ENCODE assay signal across 18 cellular contexts in the genomic region with DNA sequence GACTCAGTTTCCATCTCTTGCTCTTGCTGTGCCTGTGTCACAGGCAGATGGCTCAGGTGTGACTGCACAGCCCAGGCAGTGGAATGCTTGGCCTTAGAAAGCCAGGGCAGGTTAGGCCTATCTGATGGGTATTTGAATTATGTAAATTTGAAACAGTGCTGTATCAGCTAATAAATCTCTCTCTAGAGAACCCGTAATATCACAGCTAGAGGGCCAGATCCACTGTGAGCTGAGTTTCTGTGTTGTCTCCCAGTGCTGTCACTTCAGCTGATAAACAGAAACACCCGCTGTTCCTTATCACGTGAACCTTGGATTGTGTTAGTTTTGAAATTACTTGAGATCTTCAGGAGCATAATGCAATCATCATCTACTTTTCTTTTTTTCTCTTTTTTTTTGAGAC. TPM values are rescaled to one million over a fixed set of nuclear protein-coding genes. Genes with fewer than 3 reads are reported as not detected.
DNase-seq lines count a peak whose midpoint lies in the region; ATAC-seq, FAIRE-seq and TF ChIP-seq lines count a peak whose summit lies in the region.
"Had no signal": no experiment of that assay in that cellular context is flagged by ENCODE, and none has a peak within 500 bp of the region (broad histone marks: within the 10 kb centered on the region; RNA-seq: fewer than 3 reads in every experiment).

No MANE protein-coding gene starts in this region.

- no peaks in the 10 kb centered on the region for H3K27me3 ChIP-seq in K562 (ENCODE audit: control insufficient read depth in 2 of 2, insufficient read depth in 2 of 2, low read length in 2 of 2)
- no peaks in the 10 kb centered on the region for H3K27me3 ChIP-seq in mesendoderm (ENCODE audit: insufficient read depth, low read length, poor library complexity)
- H3K27me3 ChIP-seq in heart right ventricle, result no peaks in the 10 kb centered on the region

- no peak for TF ChIP-seq EP300 in A549 (IDR thresholded peaks at IDR 0.05)
- no peak for TF ChIP-seq EP300 in K562 (IDR thresholded peaks at IDR 0.05; ENCODE audit: low read length)

- in situ Hi-C loops in K562 (cut with MboI), result no loop called here

- H3K9me3 ChIP-seq in A549 (no peaks in the 10 kb centered on the region), K562 (replicated peaks; ENCODE audit: control insufficient read depth, insufficient read depth, low read depth, low read length) (no peaks in the 10 kb centered on the region), heart right ventricle (no peaks in the 10 kb centered on the region)

- H3K9ac ChIP-seq in K562 (ENCODE audit: insufficient read depth in 1 of 2, low read depth in 2 of 2, low read length in 2 of 2) (no peak overlapping the region; a peak in 1 of 4 replicates), mesendoderm (ENCODE audit: low read length) (no peak overlapping the region)

- no peak overlapping the region for H2AK5ac ChIP-seq in mesendoderm (ENCODE audit: low read length)

- H3K9me1 ChIP-seq in K562 (ENCODE audit: control insufficient read depth, insufficient read depth, low read length), result no peaks in the 10 kb centered on the region

- H4K20me1 ChIP-seq in K562 (replicated peaks; ENCODE audit: control insufficient read depth, insufficient read depth, low read length), result no peaks in the 10 kb centered on the region

- no peak overlapping the region for H3K56ac ChIP-seq in mesendoderm (ENCODE audit: low read length)

- no peak overlapping the region for H4K8ac ChIP-seq in mesendoderm (ENCODE audit: low read depth, low read length)

- no peak overlapping the region for H3K4ac ChIP-seq in mesendoderm (ENCODE audit: low read depth, low read length)

- H4K5ac ChIP-seq in mesendoderm (ENCODE audit: low read length), result no peak overlapping the region

- no peak overlapping the region for H2BK120ac ChIP-seq in mesendoderm (ENCODE audit: low read depth, low read length)

- H3K79me2 ChIP-seq in K562 (ENCODE audit: control insufficient read depth, insufficient read depth, low read length) (no peaks in the 10 kb centered on the region), mesendoderm (ENCODE audit: control insufficient read depth, insufficient read depth, low read length) (no peaks in the 10 kb centered on the region)

- BruUV-seq in K562 (replicated peaks; lab: Mats Ljungman, UMichigan), result no TSS peak

- no peaks in the 10 kb centered on the region for H3K79me1 ChIP-seq in mesendoderm (ENCODE audit: low read length)

- no peak overlapping the region for H3K18ac ChIP-seq in mesendoderm (ENCODE audit: low read length)

- H3K27ac ChIP-seq in A549, result no peak overlapping the region
- no peak overlapping the region for H3K27ac ChIP-seq in K562 (ENCODE audit: extremely low read depth, low read depth, low read length)
- no peak overlapping the region for H3K27ac ChIP-seq in mesendoderm (ENCODE audit: low read depth, low read length)
- H3K27ac ChIP-seq in heart right ventricle, result no peak overlapping the region

- ATAC-seq in A549 (no peak), K562 (no peak), left colon (no peak), heart right ventricle (no peak)
- ATAC-seq: GM23338 had no signal

- no peak overlapping the region for H2AFZ ChIP-seq in K562 (ENCODE audit: low read depth, low read length)
- H2AFZ ChIP-seq: GM23338 had no signal

- no peak overlapping the region for H3K23ac ChIP-seq in mesendoderm (ENCODE audit: low read length)

- H3K4me3 ChIP-seq in A549 (no peak overlapping the region), K562 (no peak overlapping the region), mesendoderm (ENCODE audit: low read length) (no peak overlapping the region), heart right ventricle (no peak overlapping the region)
- H3K4me3 ChIP-seq: GM23338 had no signal

- POLR2A ChIA-PET in A549 (lab: Yijun Ruan, JAX), result no interaction called here
- POLR2A ChIA-PET in K562 (lab: Yijun Ruan, JAX), result interaction anchor here (0.8 to 2.0 kb wide), 5 partner anchors 11 to 275 kb away, joined by 3 to 7 read pairs (median 4); no protein-coding TSS in a partner anchor

- WGBS in A549 (ENCODE audit: missing lambda C conversion rate), result 95% methylated on average over 3 of the region's 3 CpGs
- WGBS in K562 (ENCODE audit: insufficient coverage, low coverage, missing lambda C conversion rate), result 31% methylated on average over 3 of the region's 3 CpGs
- WGBS in mesendoderm (ENCODE audit: extremely low coverage, insufficient coverage, low lambda C conversion rate), result no CpG with 5 or more reads among the region's 3 CpGs
- WGBS in heart right ventricle, 2 donors, result 52 to 63% methylated on average over 3 of the region's 3 CpGs

- TF ChIP-seq RAD21 in A549 (conservative IDR thresholded peaks at IDR 0.05 in 1 of 2, IDR thresholded peaks at IDR 0.05 in 1 of 2) (no peak), K562 (CRISPR knock-in tag; conservative IDR thresholded peaks at IDR 0.05 in 1 of 2, IDR thresholded peaks at IDR 0.05 in 1 of 2) (no peak)

- TF ChIP-seq CTCF in A549 (IDR thresholded peaks at IDR 0.05) (no peak), K562 (IDR thresholded peaks at IDR 0.05 in 2 of 3, conservative IDR thresholded peaks at IDR 0.05 in 1 of 3; ENCODE audit: insufficient read depth in 2 of 3, low read depth in 1 of 3, low read length in 3 of 3) (no peak; a peak in 1 of 6 replicates), heart right ventricle (IDR thresholded peaks at IDR 0.05) (no peak)

- H3K4me2 ChIP-seq in A549 (no peak overlapping the region), K562 (ENCODE audit: insufficient read depth, low read length) (no peak overlapping the region), mesendoderm (ENCODE audit: low read length) (no peak overlapping the region)
- H3K4me2 ChIP-seq: GM23338 had no signal

- no peak for DNase-seq in A549 (ENCODE audit: low read depth in 1 of 2, low spot score in 1 of 2)
- DNase-seq in NCI-H526 treated with DMSO at 0.1 percent for 48 hours (lab: John Stamatoyannopoulos, UW), result peak; percentile 53
- DNase-seq in K562 (ENCODE audit: extremely low read depth in 1 of 4, low spot score in 3 of 4), result no peak
- DNase-seq in mesendoderm, result peak; percentile 83
- no peak for DNase-seq in left colon
- no peak for DNase-seq in NCI-H1694 (lab: John Stamatoyannopoulos, UW)
- DNase-seq in heart right ventricle, result no peak
- DNase-seq in kidney tubule cell (ENCODE audit: low spot score), result no peak
- DNase-seq: 8988T; ACHN; C1 segment of cervical spinal cord; CD4-positive, alpha-beta T cell; DMS79 treated with DMSO at 0.1 percent for 48 hours; EL; H7 had no signal

- H3K4me1 ChIP-seq in A549 (no peaks in the 10 kb centered on the region), K562 (replicated peaks in 1 of 2; ENCODE audit: control insufficient read depth in 2 of 2, insufficient read depth in 2 of 2, low read length in 2 of 2) (peaks cover 14 to 25% of the 10 kb centered on the region in 2 experiments), mesendoderm (ENCODE audit: control insufficient read depth, low read depth, low read length) (peaks cover 2% of the 10 kb centered on the region), heart right ventricle (peaks cover 4 to 35% (median 20%) of the 10 kb centered on the region in 9 donors)

- H2BK5ac ChIP-seq in mesendoderm (ENCODE audit: low read length), result no peak overlapping the region

- CTCF ChIA-PET in A549 (lab: Yijun Ruan, JAX) (interaction anchor here (0.6 to 2.7 kb wide), 6 partner anchors 9 to 126 kb away, joined by 3 to 14 read pairs (median 7); no protein-coding TSS in a partner anchor), K562 (lab: Yijun Ruan, JAX; ENCODE audit: low intra/inter-chr PET ratio) (interaction anchor here (0.6 kb wide), 1 partner anchor 68 kb away, joined by 3 read pairs; no protein-coding TSS in a partner anchor)

- peaks cover 22% of the 10 kb centered on the region; the same call in 2 of the 3 replicates for H3K36me3 ChIP-seq in K562 (ENCODE audit: control insufficient read depth, insufficient read depth, low read length)
- H3K36me3 ChIP-seq in mesendoderm (ENCODE audit: control insufficient read depth, insufficient read depth, low read length), result peaks cover 3% of the 10 kb centered on the region
- peaks cover 0 to 76% (median 32%) of the 10 kb centered on the region in 9 donors for H3K36me3 ChIP-seq in heart right ventricle

- no peak for FAIRE-seq in A549 (lab: Jason Lieb, UNC)
- FAIRE-seq in K562 (lab: Jason Lieb, UNC), result no peak
- FAIRE-seq: G401.6, GM12891 had no signal

- intact Hi-C loops in K562 (cut with micrococcal nuclease) (no loop called here), left colon (cut with DNase I, micrococcal nuclease) (no loop called here), heart right ventricle (cut with DNase I) (no loop called here)

- no peak overlapping the region for H2BK15ac ChIP-seq in mesendoderm (replicated peaks; ENCODE audit: low read depth)

- no peak for TF ChIP-seq POLR2A in A549 (IDR thresholded peaks at IDR 0.05; ENCODE audit: low read length)
- no peak for TF ChIP-seq POLR2A in K562 (conservative IDR thresholded peaks at IDR 0.05)

RNA-seq across cellular contexts. Expression of gene ALDH2, which starts 21.5 kb away (rescaled TPM):
- polyA plus RNA-seq in A549 (2011; rRNA removed) (111 and 123 TPM in 2 replicates), A549 (2017; fragmentation: RNase III; extraction: RNeasy Plus Mini Kit Qiagen cat#74134 plus additional on column Dnase treatment) (75.8 to 97.5 TPM (median 84.9 TPM) in 3 replicates), K562 (2011; rRNA removed) (12.0 and 30.2 TPM in 2 replicates), K562 (2014; fragmentation: Illumina TruSeq; extraction: Trizol) (12.6 and 14.9 TPM in 2 replicates), K562 (2014; fragmentation: Nextera tagmentation; extraction: Ambion mirVana) (1 to 10 TPM; 1.9 to 5.4 TPM), K562 (2014; rRNA removed) (16.6 and 18.1 TPM in 2 replicates), heart right ventricle (100 to 1,000 TPM in 1 of 2 donors, 10 to 100 TPM in 1; 60.6 to 151 TPM)
- polyA plus RNA-seq in A549 (2012; cell fraction: cytosol; rRNA removed), result 95.0 and 109 TPM in 2 replicates
- 98.5 and 108 TPM in 2 replicates for polyA plus RNA-seq in A549 (2012; cell fraction: nucleus; rRNA removed)
- polyA minus RNA-seq in A549 (2011; rRNA and poly(A)+ RNA removed), result 69.6 and 91.2 TPM in 2 replicates
- total RNA-seq in K562 (2011; cell fraction: chromatin; rRNA removed; ENCODE audit: low replicate concordance), result 6.3 and 6.8 TPM in 2 replicates
- 6.7 and 7.5 TPM in 2 replicates for total RNA-seq in K562 (2011; cell fraction: nucleolus; rRNA removed)
- 3.4 and 6.2 TPM in 2 replicates for total RNA-seq in K562 (2011; cell fraction: nucleoplasm; rRNA removed)
- total RNA-seq in K562 (2014; rRNA removed) (15.7 and 19.1 TPM in 2 replicates), K562 (2014; rRNA removed; fragmentation: Illumina TruSeq; extraction: Trizol) (7.4 TPM in 2 replicates), K562 (2015; rRNA removed; fragmentation: Illumina TruSeq; extraction: Trizol) (11.9 and 12.2 TPM in 2 replicates), K562 (2021) (22.5 and 23.4 TPM in 2 replicates), left colon (100 to 1,000 TPM; 371 to 399 TPM), heart right ventricle (100 to 1,000 TPM; 240 to 403 (median 348) TPM)
- polyA plus RNA-seq in K562 (2011; cell fraction: cytosol; rRNA removed), result 13.3 and 29.7 TPM in 2 replicates
- 20.7 and 39.0 TPM in 2 replicates for polyA plus RNA-seq in K562 (2011; cell fraction: nucleus; rRNA removed)
- polyA plus RNA-seq in K562 (2012), result 21.9 and 68.2 TPM in 2 replicates
- polyA minus RNA-seq in K562 (2011; rRNA and poly(A)+ RNA removed), result 8.8 and 14.7 TPM in 2 replicates
- polyA minus RNA-seq in K562 (2011; cell fraction: cytosol; rRNA and poly(A)+ RNA removed), result 7.3 and 27.7 TPM in 2 replicates
- 2.0 and 6.4 TPM in 2 replicates for polyA minus RNA-seq in K562 (2011; cell fraction: nucleus; rRNA and poly(A)+ RNA removed)
- 9.7 TPM for polyA plus RNA-seq in mesendoderm (2013, experiment 1 of 2)
- polyA plus RNA-seq in mesendoderm (2013, experiment 2 of 2), result 9.5 TPM

RNA-seq across cellular contexts. Expression of gene ACAD10, which starts 59.3 kb away (rescaled TPM):
- polyA plus RNA-seq in A549 (2011; rRNA removed), result 22.0 and 32.6 TPM in 2 replicates
- polyA plus RNA-seq in A549 (2012; cell fraction: cytosol; rRNA removed), result 15.7 and 18.0 TPM in 2 replicates
- polyA plus RNA-seq in A549 (2012; cell fraction: nucleus; rRNA removed), result 80.7 and 89.7 TPM in 2 replicates
- 13.6 to 15.2 TPM (median 15.1 TPM) in 3 replicates for polyA plus RNA-seq in A549 (2017; fragmentation: RNase III; extraction: RNeasy Plus Mini Kit Qiagen cat#74134 plus additional on column Dnase treatment)
- polyA minus RNA-seq in A549 (2011; rRNA and poly(A)+ RNA removed), result 40.3 and 42.6 TPM in 2 replicates
- total RNA-seq in K562 (2011; cell fraction: chromatin; rRNA removed; ENCODE audit: low replicate concordance), result 132 and 204 TPM in 2 replicates
- 99.9 and 106 TPM in 2 replicates for total RNA-seq in K562 (2011; cell fraction: nucleolus; rRNA removed)
- total RNA-seq in K562 (2011; cell fraction: nucleoplasm; rRNA removed), result 82.3 and 93.6 TPM in 2 replicates
- total RNA-seq in K562 (2014; rRNA removed), result 7.2 and 12.7 TPM in 2 replicates
- 9.4 and 12.0 TPM in 2 replicates for total RNA-seq in K562 (2014; rRNA removed; fragmentation: Illumina TruSeq; extraction: Trizol)
- total RNA-seq in K562 (2015; rRNA removed; fragmentation: Illumina TruSeq; extraction: Trizol), result 9.0 and 11.2 TPM in 2 replicates
- 18.8 and 19.2 TPM in 2 replicates for total RNA-seq in K562 (2021)
- polyA plus RNA-seq in K562 (2011; rRNA removed), result 15.5 and 16.3 TPM in 2 replicates
- 9.5 and 12.3 TPM in 2 replicates for polyA plus RNA-seq in K562 (2011; cell fraction: cytosol; rRNA removed)
- polyA plus RNA-seq in K562 (2011; cell fraction: nucleus; rRNA removed), result 62.9 and 93.5 TPM in 2 replicates
- 9.6 and 21.6 TPM in 2 replicates for polyA plus RNA-seq in K562 (2012)
- polyA plus RNA-seq in K562 (2014; fragmentation: Illumina TruSeq; extraction: Trizol), result 12.4 and 12.5 TPM in 2 replicates
- polyA plus RNA-seq in K562 (2014; fragmentation: Nextera tagmentation; extraction: Ambion mirVana), result 1 to 10 TPM; 2.3 to 5.0 TPM
- 15.0 and 17.7 TPM in 2 replicates for polyA plus RNA-seq in K562 (2014; rRNA removed)
- 24.9 and 26.5 TPM in 2 replicates for polyA minus RNA-seq in K562 (2011; rRNA and poly(A)+ RNA removed)
- polyA minus RNA-seq in K562 (2011; cell fraction: cytosol; rRNA and poly(A)+ RNA removed), result 14.3 and 23.9 TPM in 2 replicates
- 33.1 and 35.0 TPM in 2 replicates for polyA minus RNA-seq in K562 (2011; cell fraction: nucleus; rRNA and poly(A)+ RNA removed)
- 4.9 TPM for polyA plus RNA-seq in mesendoderm (2013, experiment 1 of 2)
- polyA plus RNA-seq in mesendoderm (2013, experiment 2 of 2), result 5.2 TPM
- total RNA-seq in left colon, result 10 to 100 TPM; 39.5 to 44.1 TPM
- 10 to 100 TPM; 20.3 to 43.4 (median 35.6) TPM for total RNA-seq in heart right ventricle
- 10 to 100 TPM in 1 of 2 donors, 1 to 10 TPM in 1; 7.8 to 35.5 TPM for polyA plus RNA-seq in heart right ventricle

RNA-seq across cellular contexts. Expression of gene BRAP, which starts 59.4 kb away (rescaled TPM):
- 25.2 and 29.7 TPM in 2 replicates for polyA plus RNA-seq in A549 (2011; rRNA removed)
- 10.6 and 12.1 TPM in 2 replicates for polyA plus RNA-seq in A549 (2012; cell fraction: cytosol; rRNA removed)
- polyA plus RNA-seq in A549 (2012; cell fraction: nucleus; rRNA removed), result 6.5 and 9.2 TPM in 2 replicates
- polyA plus RNA-seq in A549 (2017; fragmentation: RNase III; extraction: RNeasy Plus Mini Kit Qiagen cat#74134 plus additional on column Dnase treatment), result 12.8 to 13.0 TPM (median 13.0 TPM) in 3 replicates
- 28.6 and 30.5 TPM in 2 replicates for polyA minus RNA-seq in A549 (2011; rRNA and poly(A)+ RNA removed)
- 27.3 and 35.1 TPM in 2 replicates for total RNA-seq in K562 (2011; cell fraction: chromatin; rRNA removed; ENCODE audit: low replicate concordance)
- total RNA-seq in K562 (2011; cell fraction: nucleolus; rRNA removed), result 12.9 and 13.3 TPM in 2 replicates
- 18.3 and 21.4 TPM in 2 replicates for total RNA-seq in K562 (2011; cell fraction: nucleoplasm; rRNA removed)
- 22.8 and 23.9 TPM in 2 replicates for total RNA-seq in K562 (2014; rRNA removed)
- 28.5 and 30.5 TPM in 2 replicates for total RNA-seq in K562 (2014; rRNA removed; fragmentation: Illumina TruSeq; extraction: Trizol)
- total RNA-seq in K562 (2015; rRNA removed; fragmentation: Illumina TruSeq; extraction: Trizol), result 26.7 and 27.5 TPM in 2 replicates
- 28.8 and 30.8 TPM in 2 replicates for total RNA-seq in K562 (2021)
- polyA plus RNA-seq in K562 (2011; rRNA removed), result 25.1 and 30.6 TPM in 2 replicates
- 15.5 and 25.7 TPM in 2 replicates for polyA plus RNA-seq in K562 (2011; cell fraction: cytosol; rRNA removed)
- 14.5 and 17.9 TPM in 2 replicates for polyA plus RNA-seq in K562 (2011; cell fraction: nucleus; rRNA removed)
- 17.4 and 18.7 TPM in 2 replicates for polyA plus RNA-seq in K562 (2012)
- polyA plus RNA-seq in K562 (2014; fragmentation: Illumina TruSeq; extraction: Trizol), result 29.9 and 32.6 TPM in 2 replicates
- polyA plus RNA-seq in K562 (2014; fragmentation: Nextera tagmentation; extraction: Ambion mirVana), result 1 to 10 TPM; 2.2 to 3.4 TPM
- polyA plus RNA-seq in K562 (2014; rRNA removed), result 17.7 and 20.9 TPM in 2 replicates
- 87.4 and 98.4 TPM in 2 replicates for polyA minus RNA-seq in K562 (2011; rRNA and poly(A)+ RNA removed)
- polyA minus RNA-seq in K562 (2011; cell fraction: cytosol; rRNA and poly(A)+ RNA removed), result 22.6 and 30.0 TPM in 2 replicates
- 6.7 and 13.4 TPM in 2 replicates for polyA minus RNA-seq in K562 (2011; cell fraction: nucleus; rRNA and poly(A)+ RNA removed)
- 19.3 TPM for polyA plus RNA-seq in mesendoderm (2013, experiment 1 of 2)
- polyA plus RNA-seq in mesendoderm (2013, experiment 2 of 2), result 19.3 TPM
- total RNA-seq in left colon, result 10 to 100 TPM; 15.7 to 19.7 TPM
- 10 to 100 TPM; 10.6 to 18.5 (median 14.9) TPM for total RNA-seq in heart right ventricle
- polyA plus RNA-seq in heart right ventricle, result 1 to 10 TPM; 5.9 to 7.8 TPM

Comparison
In these comparisons a context has a peak if more than half of its experiments do, and no peak if none do; other contexts are left out.
1. DNase-seq: peak in NCI-H526 treated with DMSO at 0.1 percent for 48 hours (single experiment) and mesendoderm (single experiment); none in A549 (0 of 2), K562 (0 of 4), left colon (0 of 2), NCI-H1694 (single experiment), heart right ventricle (0 of 2) and kidney tubule cell (single experiment).
2. RNA of gene ALDH2, which starts 21.5 kb away (total RNA-seq): 371 to 399 TPM in left colon and 240 to 403 TPM in heart right ventricle; 3.4 to 23.4 TPM in K562; every median in the first group is over 4 times any median in the second.
3. Of the 35 proteins assayed by ChIP-seq in both K562 and A549: peak only in K562: BHLHE40; only in A549: MAFK; in both: none; in neither: 33.